In the genomic region with DNA sequence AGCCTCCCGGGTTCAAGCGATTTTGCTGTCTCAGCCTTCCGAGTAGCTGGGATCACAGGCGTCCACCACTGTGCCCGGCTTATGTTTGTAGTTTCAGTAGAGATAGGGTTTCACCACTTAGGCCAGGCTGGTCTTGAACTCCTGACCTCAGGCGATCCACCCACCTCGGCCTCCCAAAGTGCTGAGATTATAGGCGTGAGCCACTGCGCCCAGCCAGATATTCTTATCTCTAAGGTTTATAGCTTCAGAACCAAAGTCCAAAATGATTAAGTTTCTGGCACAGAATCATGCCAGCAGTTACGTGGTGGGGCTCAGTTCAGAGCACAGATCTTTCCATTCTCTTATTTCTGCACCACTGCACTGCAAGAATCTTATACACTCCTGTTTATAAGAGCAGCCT, we compare ENCODE assay signal across 13 cellular contexts.
"Had no signal": no experiment of that assay in that cellular context is flagged by ENCODE, and none has a peak within 500 bp of the region (broad histone marks: within the 10 kb centered on the region; RNA-seq: fewer than 3 reads in every experiment).

No MANE protein-coding gene starts in this region.

- H3K27me3 ChIP-seq: cardiac muscle cell, uterus had no signal

- ATAC-seq: natural killer cell treated with Interleukin-12 subunit alpha and Interleukin-12 subunit beta and Interleukin-15 and Interleukin-18, amount 100 ng/mL, for 72 hours had no signal

- H3K4me3 ChIP-seq: cardiac muscle cell, skin epidermis, uterus had no signal

- DNase-seq: activated CD4-positive, alpha-beta T cell treated with anti-CD3 and anti-CD28 coated beads, Interleukin-2, amount 50 U/mL, for 48 hours; activated CD4-positive, CD25-positive, alpha-beta regulatory T cell treated with anti-CD3 and anti-CD28 coated beads, Interleukin-2, amount 50 U/mL, for 72 hours; activated gamma-delta T cell treated with Interleukin-2 at 50 U/mL for 16 hours; activated naive CD8-positive, alpha-beta T cell treated with anti-CD3 and anti-CD28 coated beads for 36 hours; activated T-cell treated with anti-CD3 and anti-CD28 coated beads, Interleukin-2, amount 50 U/mL, for 48 hours; anterior cingulate cortex; effector CD4-positive, alpha-beta T cell; hippocampal formation; SW 1271; uterus had no signal

- H3K27ac ChIP-seq: cardiac muscle cell, skin epidermis, uterus had no signal

- H3K36me3 ChIP-seq: cardiac muscle cell, uterus had no signal

- H3K9me3 ChIP-seq: uterus had no signal

- H3K4me1 ChIP-seq: uterus had no signal
